Comparison of ENCODE assay signal across 1 cellular context in the genomic region with DNA sequence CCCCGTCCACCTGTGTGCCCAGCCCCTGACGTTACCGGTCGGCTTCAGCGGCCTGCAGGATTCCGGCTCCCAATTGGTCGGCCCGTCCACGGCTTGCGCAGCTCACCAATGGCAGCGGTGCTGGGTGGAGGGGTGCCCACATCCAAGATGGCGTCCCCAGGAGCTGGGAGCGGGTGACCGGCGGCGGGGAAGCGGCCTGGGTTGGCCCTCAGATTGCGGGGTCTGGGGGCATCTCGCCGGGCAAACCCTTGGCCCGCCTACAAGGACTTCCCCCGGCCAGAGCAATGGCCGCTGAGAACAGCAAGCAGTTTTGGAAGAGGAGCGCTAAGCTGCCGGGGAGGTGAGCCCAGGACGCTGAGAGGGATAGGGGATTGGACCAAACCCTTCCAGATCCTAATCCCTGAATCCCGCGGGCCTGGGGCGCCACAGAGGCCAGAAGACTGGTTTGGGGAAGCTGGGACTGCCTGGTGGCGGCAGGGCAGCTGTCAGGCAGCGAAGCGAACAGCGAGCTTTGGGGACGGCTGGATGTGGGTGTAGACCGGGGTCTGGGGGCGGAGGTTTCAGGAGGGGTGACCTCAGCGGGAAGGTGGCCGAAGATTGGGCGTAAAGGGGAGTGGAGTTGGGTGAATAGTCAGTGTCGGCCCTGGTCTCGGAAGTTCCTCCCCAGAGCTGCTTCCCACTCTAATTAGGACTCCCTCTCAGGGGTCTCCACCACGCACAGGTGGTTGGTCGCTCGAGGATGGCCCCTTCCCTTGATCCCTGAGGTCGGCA.
TF ChIP-seq lines count a peak whose summit lies in the region.

A gene with protein sequence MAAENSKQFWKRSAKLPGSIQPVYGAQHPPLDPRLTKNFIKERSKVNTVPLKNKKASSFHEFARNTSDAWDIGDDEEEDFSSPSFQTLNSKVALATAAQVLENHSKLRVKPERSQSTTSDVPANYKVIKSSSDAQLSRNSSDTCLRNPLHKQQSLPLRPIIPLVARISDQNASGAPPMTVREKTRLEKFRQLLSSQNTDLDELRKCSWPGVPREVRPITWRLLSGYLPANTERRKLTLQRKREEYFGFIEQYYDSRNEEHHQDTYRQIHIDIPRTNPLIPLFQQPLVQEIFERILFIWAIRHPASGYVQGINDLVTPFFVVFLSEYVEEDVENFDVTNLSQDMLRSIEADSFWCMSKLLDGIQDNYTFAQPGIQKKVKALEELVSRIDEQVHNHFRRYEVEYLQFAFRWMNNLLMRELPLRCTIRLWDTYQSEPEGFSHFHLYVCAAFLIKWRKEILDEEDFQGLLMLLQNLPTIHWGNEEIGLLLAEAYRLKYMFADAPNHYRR (plus strand): TSS at position 139 of the 771 bp plus-strand sequence. CDS start 146 bp downstream, at position 285.
TMEM217 (minus strand) TSS at position 511 of the 771 bp plus-strand sequence. CDS start 39,114 bp downstream, outside the sequence.

TF ChIP-seq in K562, 482 proteins besides CTCF, POLR2A, EP300 and RAD21 (continued from another document and continues in another):
- TF ChIP-seq ARID4B (CRISPR knock-in tag; IDR thresholded peaks at IDR 0.05) (peak; percentile 53; the same call in 1 of the 2 replicates), ARNT (IDR thresholded peaks at IDR 0.05) (no peak), DPF2 (IDR thresholded peaks at IDR 0.05) (peak; percentile 66; the same call in 1 of the 2 replicates), ZNF609 (CRISPR knock-in tag; IDR thresholded peaks at IDR 0.05; ENCODE audit: borderline replicate concordance) (peak; percentile 93), MCM5 (IDR thresholded peaks at IDR 0.05; ENCODE audit: low read depth) (no peak), KLF16 (IDR thresholded peaks at IDR 0.05) (0 out of 2 replicates have a peak, but pooled peaks have one; percentile 29), RCOR1 (IDR thresholded peaks at IDR 0.05; ENCODE audit: borderline replicate concordance in 1 of 2, low read depth in 2 of 2, low read length in 2 of 2) (peak in 1 of 2 experiments; percentile 35; a peak in 2 of 4 replicates), TAF9B (IDR thresholded peaks at IDR 0.05; ENCODE audit: partially characterized antibody) (peak; percentile 91), NR4A1 (CRISPR knock-in tag; IDR thresholded peaks at IDR 0.05) (0 out of 2 replicates have a peak, but pooled peaks have one; percentile 61), NR4A1 (tag; IDR thresholded peaks at IDR 0.05) (no peak; the same call in 1 of the 2 replicates), ZNF12 (CRISPR knock-in tag; IDR thresholded peaks at IDR 0.05) (no peak; the same call in 1 of the 2 replicates), DIDO1 (tag; IDR thresholded peaks at IDR 0.05; ENCODE audit: low read depth) (peak; percentile 73), POLR2G (IDR thresholded peaks at IDR 0.05; ENCODE audit: low read depth, low read length) (peak; percentile 98), SIX5 (IDR thresholded peaks at IDR 0.05; ENCODE audit: borderline replicate concordance in 1 of 2, insufficient read depth in 1 of 2, low read depth in 1 of 2, low read length in 2 of 2) (peak; percentile 71 to 85), FOXM1 (IDR thresholded peaks at IDR 0.05; ENCODE audit: low read depth) (no peak), FOXM1 (CRISPR knock-in tag; IDR thresholded peaks at IDR 0.05; ENCODE audit: low read depth) (0 out of 2 replicates have a peak, but pooled peaks have one; percentile 69), KAT7 (CRISPR knock-in tag; IDR thresholded peaks at IDR 0.05; ENCODE audit: borderline replicate concordance) (peak; percentile 98; the same call in 1 of the 2 replicates), TAF1 (IDR thresholded peaks at IDR 0.05; ENCODE audit: control insufficient read depth, extremely low read depth, insufficient read depth, low read length, severe bottlenecking) (peak; percentile 82), ZNF239 (CRISPR knock-in tag; IDR thresholded peaks at IDR 0.05) (0 out of 2 replicates have a peak, but pooled peaks have one; percentile 26), SRF (CRISPR knock-in tag; IDR thresholded peaks at IDR 0.05) (peak; percentile 24 to 31; a peak in 2 of 4 replicates), ZNF212 (CRISPR knock-in tag; IDR thresholded peaks at IDR 0.05) (no peak), CREB3 (tag; conservative IDR thresholded peaks at IDR 0.05; ENCODE audit: low read depth) (peak; percentile 64; the same call in 1 of the 2 replicates), KDM5B (IDR thresholded peaks at IDR 0.05; ENCODE audit: insufficient replicate concordance, low read depth, low read length) (peak; percentile 73), ZNF561 (CRISPR knock-in tag; conservative IDR thresholded peaks at IDR 0.05) (0 out of 2 replicates have a peak, but pooled peaks have one; percentile 43), SRSF3 (IDR thresholded peaks at IDR 0.05; ENCODE audit: insufficient read depth, low read length) (0 out of 2 replicates have a peak, but pooled peaks have one; percentile 55), ZBTB7A (IDR thresholded peaks at IDR 0.05; ENCODE audit: borderline replicate concordance, control insufficient read depth, low read depth, low read length) (peak; percentile 84), POLR2H (tag; IDR thresholded peaks at IDR 0.05; ENCODE audit: low read depth) (peak; percentile 63; the same call in 1 of the 2 replicates), JUN (IDR thresholded peaks at IDR 0.05; ENCODE audit: borderline replicate concordance, low read depth, low read length) (peak; percentile 42; the same call in 1 of the 2 replicates), JUN (CRISPR knock-in tag; IDR thresholded peaks at IDR 0.05; ENCODE audit: borderline replicate concordance) (peak; percentile 64; the same call in 1 of the 2 replicates), FOSL1 (tag; conservative IDR thresholded peaks at IDR 0.05) (no peak; the same call in 1 of the 2 replicates)
- TF ChIP-seq, protein P1, sequence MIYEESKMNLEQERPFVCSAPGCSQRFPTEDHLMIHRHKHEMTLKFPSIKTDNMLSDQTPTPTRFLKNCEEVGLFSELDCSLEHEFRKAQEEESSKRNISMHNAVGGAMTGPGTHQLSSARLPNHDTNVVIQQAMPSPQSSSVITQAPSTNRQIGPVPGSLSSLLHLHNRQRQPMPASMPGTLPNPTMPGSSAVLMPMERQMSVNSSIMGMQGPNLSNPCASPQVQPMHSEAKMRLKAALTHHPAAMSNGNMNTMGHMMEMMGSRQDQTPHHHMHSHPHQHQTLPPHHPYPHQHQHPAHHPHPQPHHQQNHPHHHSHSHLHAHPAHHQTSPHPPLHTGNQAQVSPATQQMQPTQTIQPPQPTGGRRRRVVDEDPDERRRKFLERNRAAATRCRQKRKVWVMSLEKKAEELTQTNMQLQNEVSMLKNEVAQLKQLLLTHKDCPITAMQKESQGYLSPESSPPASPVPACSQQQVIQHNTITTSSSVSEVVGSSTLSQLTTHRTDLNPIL (CRISPR knock-in tag; IDR thresholded peaks at IDR 0.05): no peak
- TF ChIP-seq, protein P2, sequence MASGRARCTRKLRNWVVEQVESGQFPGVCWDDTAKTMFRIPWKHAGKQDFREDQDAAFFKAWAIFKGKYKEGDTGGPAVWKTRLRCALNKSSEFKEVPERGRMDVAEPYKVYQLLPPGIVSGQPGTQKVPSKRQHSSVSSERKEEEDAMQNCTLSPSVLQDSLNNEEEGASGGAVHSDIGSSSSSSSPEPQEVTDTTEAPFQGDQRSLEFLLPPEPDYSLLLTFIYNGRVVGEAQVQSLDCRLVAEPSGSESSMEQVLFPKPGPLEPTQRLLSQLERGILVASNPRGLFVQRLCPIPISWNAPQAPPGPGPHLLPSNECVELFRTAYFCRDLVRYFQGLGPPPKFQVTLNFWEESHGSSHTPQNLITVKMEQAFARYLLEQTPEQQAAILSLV (tag; IDR thresholded peaks at IDR 0.05): no peak
- TF ChIP-seq, protein P3, sequence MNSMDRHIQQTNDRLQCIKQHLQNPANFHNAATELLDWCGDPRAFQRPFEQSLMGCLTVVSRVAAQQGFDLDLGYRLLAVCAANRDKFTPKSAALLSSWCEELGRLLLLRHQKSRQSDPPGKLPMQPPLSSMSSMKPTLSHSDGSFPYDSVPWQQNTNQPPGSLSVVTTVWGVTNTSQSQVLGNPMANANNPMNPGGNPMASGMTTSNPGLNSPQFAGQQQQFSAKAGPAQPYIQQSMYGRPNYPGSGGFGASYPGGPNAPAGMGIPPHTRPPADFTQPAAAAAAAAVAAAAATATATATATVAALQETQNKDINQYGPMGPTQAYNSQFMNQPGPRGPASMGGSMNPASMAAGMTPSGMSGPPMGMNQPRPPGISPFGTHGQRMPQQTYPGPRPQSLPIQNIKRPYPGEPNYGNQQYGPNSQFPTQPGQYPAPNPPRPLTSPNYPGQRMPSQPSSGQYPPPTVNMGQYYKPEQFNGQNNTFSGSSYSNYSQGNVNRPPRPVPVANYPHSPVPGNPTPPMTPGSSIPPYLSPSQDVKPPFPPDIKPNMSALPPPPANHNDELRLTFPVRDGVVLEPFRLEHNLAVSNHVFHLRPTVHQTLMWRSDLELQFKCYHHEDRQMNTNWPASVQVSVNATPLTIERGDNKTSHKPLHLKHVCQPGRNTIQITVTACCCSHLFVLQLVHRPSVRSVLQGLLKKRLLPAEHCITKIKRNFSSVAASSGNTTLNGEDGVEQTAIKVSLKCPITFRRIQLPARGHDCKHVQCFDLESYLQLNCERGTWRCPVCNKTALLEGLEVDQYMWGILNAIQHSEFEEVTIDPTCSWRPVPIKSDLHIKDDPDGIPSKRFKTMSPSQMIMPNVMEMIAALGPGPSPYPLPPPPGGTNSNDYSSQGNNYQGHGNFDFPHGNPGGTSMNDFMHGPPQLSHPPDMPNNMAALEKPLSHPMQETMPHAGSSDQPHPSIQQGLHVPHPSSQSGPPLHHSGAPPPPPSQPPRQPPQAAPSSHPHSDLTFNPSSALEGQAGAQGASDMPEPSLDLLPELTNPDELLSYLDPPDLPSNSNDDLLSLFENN (IDR thresholded peaks at IDR 0.05; ENCODE audit: low read depth in 2 of 2, low read length in 2 of 2): 0 out of 4 replicates have a peak, but pooled peaks of 1 of the 2 experiments have one; percentile 16
